8 cellular contexts compared by ENCODE assay signal in genomic region chr3:52022323-52023100, GRCh38. TPM values are rescaled to one million over a fixed set of nuclear protein-coding genes. Genes with fewer than 3 reads are reported as not detected.
A peak's percentile ranks its signal among the peaks of the same experiment; 100 is the strongest.
DNase-seq lines count a peak whose midpoint lies in the region; ATAC-seq and TF ChIP-seq lines count a peak whose summit lies in the region.
"Had no signal": no experiment of that assay in that cellular context is flagged by ENCODE, and none has a peak within 500 bp of the region (broad histone marks: within the 10 kb centered on the region; RNA-seq: fewer than 3 reads in every experiment).

No MANE protein-coding gene starts in this region.

- H4K20me1 ChIP-seq in Karpas-422 (ENCODE audit: insufficient read depth, low read depth, low read length) = no peaks in the 10 kb centered on the region

- H3K27me3 ChIP-seq in Karpas-422 (ENCODE audit: low read length) = no peaks in the 10 kb centered on the region
- no peaks in the 10 kb centered on the region for H3K27me3 ChIP-seq in psoas muscle (ENCODE audit: insufficient read depth in 3 of 3, low read length in 2 of 3)

- H3K36me3 ChIP-seq in Karpas-422 (ENCODE audit: insufficient read depth, low read length) (no peaks in the 10 kb centered on the region), psoas muscle (ENCODE audit: insufficient read depth in 1 of 2, low read depth in 1 of 2) (no peaks in the 10 kb centered on the region)

- H3K4me2 ChIP-seq in Karpas-422 (ENCODE audit: low read depth, low read length, poor library complexity, severe bottlenecking) = peak overlapping the region; percentile 65

- H3K4me1 ChIP-seq in Karpas-422 (ENCODE audit: low read length) = peaks cover 42% of the 10 kb centered on the region
- peaks cover 87% of the 10 kb centered on the region for H3K4me1 ChIP-seq in psoas muscle

- no peaks in the 10 kb centered on the region for H3K9me2 ChIP-seq in Karpas-422 (replicated peaks; ENCODE audit: insufficient read depth, low read length)

- no peaks in the 10 kb centered on the region for H3K79me2 ChIP-seq in Karpas-422 (ENCODE audit: low read length)

- H3K9me3 ChIP-seq in Karpas-422 (ENCODE audit: low read length) (no peaks in the 10 kb centered on the region), psoas muscle (no peaks in the 10 kb centered on the region)

- ATAC-seq in psoas muscle = peak; percentile 46 to 55 (median 51)

- intact Hi-C loops in psoas muscle (cut with DNase I) = no loop called here

- H2AFZ ChIP-seq in Karpas-422 (ENCODE audit: low read length) = no peak overlapping the region

- DNase-seq in Karpas-422 = peak; percentile 81
- peak; percentile 18 to 28 for DNase-seq in dermis microvascular lymphatic vessel endothelial cell (ENCODE audit: low read depth in 2 of 2)
- DNase-seq in psoas muscle = peak; percentile 68 to 86
- DNase-seq in superior temporal gyrus (ENCODE audit: extremely low spot score) = no peak
- DNase-seq in kidney tubule cell (ENCODE audit: low spot score) = no peak
- no peak for DNase-seq in central memory CD4-positive, alpha-beta T cell
- DNase-seq: activated naive CD4-positive, alpha-beta T cell; NCI-H226 had no signal

- WGBS in psoas muscle, 3 donors = 21 to 24% (median 23%) methylated on average over 20 of the region's 20 CpGs

- H3K27ac ChIP-seq in Karpas-422 (ENCODE audit: low read length) (no peak overlapping the region; the same call in 1 of the 2 replicates), psoas muscle (peak overlapping the region; percentile 92)

- H3K9ac ChIP-seq in Karpas-422 (ENCODE audit: low read length) = peak overlapping the region; percentile 55; the same call in 1 of the 2 replicates

- TF ChIP-seq CTCF in psoas muscle (IDR thresholded peaks at IDR 0.05) = no peak

- H3K4me3 ChIP-seq in Karpas-422 (ENCODE audit: low read length) (peak overlapping the region; percentile 9; the same call in 1 of the 2 replicates), psoas muscle (peak overlapping the region; percentile 55)

RNA-seq across cellular contexts. Expression of gene RPL29, which starts 26.8 kb away (rescaled TPM):
- total RNA-seq in Karpas-422 (2014; rRNA removed; shearing (Covaris generic); ENCODE audit: low replicate concordance) = 2,656 and 3,245 TPM in 2 replicates
- total RNA-seq in dermis microvascular lymphatic vessel endothelial cell = 811 and 952 TPM in 2 replicates
- total RNA-seq in psoas muscle = 1,000 to 10,000 TPM; 1,113 to 1,294 (median 1,226) TPM
- 1,000 to 10,000 TPM; 2,395 to 2,767 (median 2,598) TPM for polyA plus RNA-seq in psoas muscle

RNA-seq across cellular contexts. Expression of gene DUSP7, which starts 33.9 kb away (rescaled TPM):
- 11.1 and 21.2 TPM in 2 replicates for total RNA-seq in Karpas-422 (2014; rRNA removed; shearing (Covaris generic); ENCODE audit: low replicate concordance)
- total RNA-seq in dermis microvascular lymphatic vessel endothelial cell (6.9 and 8.7 TPM in 2 replicates), psoas muscle (10 to 100 TPM in 3 of 4 donors, 1 to 10 TPM in 1; 9.7 to 31.9 (median 17.1) TPM)
- 10 to 100 TPM in 2 of 3 donors, 1 to 10 TPM in 1; 7.4 to 27.6 (median 15.7) TPM for polyA plus RNA-seq in psoas muscle

RNA-seq across cellular contexts. Expression of gene ACY1, which starts 39.2 kb away (rescaled TPM):
- 71.0 and 97.0 TPM in 2 replicates for total RNA-seq in Karpas-422 (2014; rRNA removed; shearing (Covaris generic); ENCODE audit: low replicate concordance)
- total RNA-seq in dermis microvascular lymphatic vessel endothelial cell (19.4 and 23.5 TPM in 2 replicates), psoas muscle (10 to 100 TPM; 29.4 to 56.5 (median 38.5) TPM)
- polyA plus RNA-seq in psoas muscle = 10 to 100 TPM; 19.9 to 59.3 (median 25.8) TPM

RNA-seq across cellular contexts. Expression of gene ABHD14A, which starts 47.6 kb away (rescaled TPM):
- 36.9 and 58.2 TPM in 2 replicates for total RNA-seq in Karpas-422 (2014; rRNA removed; shearing (Covaris generic); ENCODE audit: low replicate concordance)
- total RNA-seq in dermis microvascular lymphatic vessel endothelial cell (4.2 and 5.3 TPM in 2 replicates), psoas muscle (10 to 100 TPM; 11.2 to 22.9 (median 15.4) TPM)
- polyA plus RNA-seq in psoas muscle = 10 to 100 TPM; 26.4 to 40.6 (median 29.1) TPM

RNA-seq across cellular contexts. Expression of gene ABHD14B, which starts 48.7 kb away (rescaled TPM):
- total RNA-seq in Karpas-422 (2014; rRNA removed; shearing (Covaris generic); ENCODE audit: low replicate concordance) = 104 and 118 TPM in 2 replicates
- total RNA-seq in dermis microvascular lymphatic vessel endothelial cell (9.5 and 12.8 TPM in 2 replicates), psoas muscle (10 to 100 TPM in 3 of 4 donors, 1 to 10 TPM in 1; 9.5 to 15.9 (median 15.5) TPM)
- polyA plus RNA-seq in psoas muscle = 10 to 100 TPM; 11.7 to 24.8 (median 12.3) TPM

Comparison
In these comparisons a context has a peak if more than half of its experiments do, and no peak if none do; other contexts are left out.
1. DNase-seq: peak in Karpas-422 (single experiment), dermis microvascular lymphatic vessel endothelial cell (2 of 2) and psoas muscle (2 of 2); none in superior temporal gyrus (single experiment), kidney tubule cell (single experiment) and central memory CD4-positive, alpha-beta T cell (single experiment).